Comparison of ENCODE assay signal across 13 cellular contexts in genomic region chr4:26050212-26050643, GRCh38.
A peak's percentile ranks its signal among the peaks of the same experiment; 100 is the strongest.
DNase-seq lines count a peak whose midpoint lies in the region; ATAC-seq, FAIRE-seq and TF ChIP-seq lines count a peak whose summit lies in the region.
"Had no signal": no experiment of that assay in that cellular context is flagged by ENCODE, and none has a peak within 500 bp of the region (broad histone marks: within the 10 kb centered on the region; RNA-seq: fewer than 3 reads in every experiment).

No MANE protein-coding gene starts in this region.

- H3K79me2 ChIP-seq in OCI-LY3 (ENCODE audit: low read length), result no peaks in the 10 kb centered on the region

- H3K4me2 ChIP-seq in OCI-LY3 (ENCODE audit: low read length), result peak overlapping the region; percentile 71

- H3K9me3 ChIP-seq in OCI-LY3 (ENCODE audit: insufficient read depth, low read length), result no peaks in the 10 kb centered on the region
- no peaks in the 10 kb centered on the region for H3K9me3 ChIP-seq in right cardiac atrium (ENCODE audit: control insufficient read depth, low read length)
- H3K9me3 ChIP-seq in gastrocnemius medialis, result no peaks in the 10 kb centered on the region

- H3K36me3 ChIP-seq in OCI-LY3 (replicated peaks; ENCODE audit: low read depth, low read length) (no peaks in the 10 kb centered on the region), gastrocnemius medialis (no peaks in the 10 kb centered on the region)

- H3K27me3 ChIP-seq in OCI-LY3 (ENCODE audit: low read depth, low read length) (peaks cover 19% of the 10 kb centered on the region), right cardiac atrium (ENCODE audit: control insufficient read depth, insufficient read depth) (no peaks in the 10 kb centered on the region), gastrocnemius medialis (no peaks in the 10 kb centered on the region)

- no peak overlapping the region for H3K9ac ChIP-seq in OCI-LY3 (ENCODE audit: low read length)
- H3K9ac ChIP-seq: GM23248 had no signal

- peak overlapping the region; percentile 26 for H3K4me3 ChIP-seq in OCI-LY3 (ENCODE audit: low read length)
- H3K4me3 ChIP-seq in right cardiac atrium (ENCODE audit: low read length), result no peak overlapping the region
- no peak overlapping the region for H3K4me3 ChIP-seq in gastrocnemius medialis
- H3K4me3 ChIP-seq: GM23248 had no signal

- TF ChIP-seq CTCF in OCI-LY3 (IDR thresholded peaks at IDR 0.05; ENCODE audit: low read depth, low read length), result no peak
- TF ChIP-seq CTCF in gastrocnemius medialis (IDR thresholded peaks at IDR 0.05 in 4 of 5, conservative IDR thresholded peaks at IDR 0.05 in 1 of 5), result no peak

- in situ Hi-C loops in gastrocnemius medialis (cut with MboI; ENCODE audit: low sequenced_read_pairs in 4 of 4), result no loop called here

- FAIRE-seq in RCC 7860 (lab: Jason Lieb, UNC), result no peak

- H3K4me1 ChIP-seq in OCI-LY3 (ENCODE audit: low read length) (peaks cover 38% of the 10 kb centered on the region), right cardiac atrium (ENCODE audit: control insufficient read depth, insufficient read depth, low read length) (peaks cover 1% of the 10 kb centered on the region), gastrocnemius medialis (no peaks in the 10 kb centered on the region)

- ATAC-seq in GM19025 (IDR thresholded peaks at IDR 0.05; ENCODE audit: low read depth, unreplicated experiment) (peak; percentile 79), right cardiac atrium (peak; percentile 49 to 56), gastrocnemius medialis (peak in 1 of 2 donors; percentile 28), HG03280 (IDR thresholded peaks at IDR 0.05; ENCODE audit: unreplicated experiment) (no peak)
- ATAC-seq: activated CD8-positive, alpha-beta T cell treated with anti-CD3 and anti-CD28 coated beads for 36 hours; natural killer cell had no signal

- no peak overlapping the region for H2AFZ ChIP-seq in OCI-LY3 (ENCODE audit: low read depth, low read length)

- no peaks in the 10 kb centered on the region for H4K20me1 ChIP-seq in OCI-LY3 (ENCODE audit: insufficient read depth, low read length)

- DNase-seq in right cardiac atrium (peak; percentile 46 to 78 (median 77)), gastrocnemius medialis (peak; percentile 34 to 53), RCC 7860 (ENCODE audit: low spot score) (no peak)
- no peak for DNase-seq in activated CD4-positive, alpha-beta T cell treated with anti-CD3 and anti-CD28 coated beads, Interleukin-2, amount 50 U/mL, for 1 hour
- no peak for DNase-seq in effector CD4-positive, alpha-beta T cell
- DNase-seq: activated CD8-positive, alpha-beta T cell treated with anti-CD3 and anti-CD28 coated beads for 36 hours; activated naive CD4-positive, alpha-beta T cell; GM23248; natural killer cell; NCI-H2029 had no signal

- H3K27ac ChIP-seq in OCI-LY3 (ENCODE audit: low read length) (no peak overlapping the region), right cardiac atrium (ENCODE audit: low read length) (no peak overlapping the region), gastrocnemius medialis (no peak overlapping the region)

- 82% methylated on average over 8 of the region's 8 CpGs for WGBS in right cardiac atrium

- intact Hi-C loops in right cardiac atrium (cut with DNase I), result no loop called here
- intact Hi-C loops in gastrocnemius medialis (cut with DNase I; ENCODE audit: low total_unique reads), result no loop called here

- TF ChIP-seq POLR2A in gastrocnemius medialis (IDR thresholded peaks at IDR 0.05), result no peak

Comparison
In these comparisons a context has a peak if more than half of its experiments do, and no peak if none do; other contexts are left out.
1. DNase-seq: peak in right cardiac atrium (3 of 3) and gastrocnemius medialis (2 of 2); none in activated CD4-positive, alpha-beta T cell treated with anti-CD3 and anti-CD28 coated beads, Interleukin-2, amount 50 U/mL, for 1 hour (single experiment), effector CD4-positive, alpha-beta T cell (single experiment) and RCC 7860 (single experiment).